13 cellular contexts compared by ENCODE assay signal in the genomic region with DNA sequence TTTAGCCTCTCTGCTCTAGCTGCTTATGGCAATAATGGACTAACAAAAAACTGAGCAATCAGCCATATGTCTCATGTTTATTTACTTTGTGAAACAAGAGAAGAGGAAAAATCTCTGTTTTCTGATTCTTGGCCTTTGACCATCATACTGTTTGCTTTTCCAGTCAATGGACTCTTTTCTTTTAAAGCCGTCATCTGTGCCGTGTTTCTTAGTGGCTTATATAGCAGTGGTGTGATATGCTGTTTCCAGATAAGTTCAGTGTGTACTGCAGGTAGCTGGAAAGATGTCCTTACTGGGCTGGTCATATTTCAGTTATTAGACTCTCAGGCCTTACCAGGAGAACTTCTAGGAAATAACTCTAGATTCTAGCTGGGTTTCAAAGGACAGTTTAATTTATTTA. TPM values are rescaled to one million over a fixed set of nuclear protein-coding genes. Genes with fewer than 3 reads are reported as not detected.
DNase-seq lines count a peak whose midpoint lies in the region; ATAC-seq and TF ChIP-seq lines count a peak whose summit lies in the region.
"Had no signal": no experiment of that assay in that cellular context is flagged by ENCODE, and none has a peak within 500 bp of the region (broad histone marks: within the 10 kb centered on the region; RNA-seq: fewer than 3 reads in every experiment).

No MANE protein-coding gene starts in this region.

- H3K27me3 Mint-ChIP-seq in type B pancreatic cell, result no peaks in the 10 kb centered on the region

- H3K4me2 ChIP-seq in Karpas-422 (ENCODE audit: low read depth, low read length, poor library complexity, severe bottlenecking), result no peak overlapping the region

- peak overlapping the region; percentile 32 for H3K27ac Mint-ChIP-seq in type B pancreatic cell

- no peaks in the 10 kb centered on the region for H3K36me3 ChIP-seq in Karpas-422 (ENCODE audit: insufficient read depth, low read length)
- H3K36me3 ChIP-seq: thyroid gland had no signal

- no peaks in the 10 kb centered on the region for H3K27me3 ChIP-seq in foreskin keratinocyte
- no peaks in the 10 kb centered on the region for H3K27me3 ChIP-seq in Karpas-422 (ENCODE audit: low read length)
- H3K27me3 ChIP-seq: sigmoid colon, thyroid gland had no signal

- H3K9me2 ChIP-seq in Karpas-422 (replicated peaks; ENCODE audit: insufficient read depth, low read length), result no peaks in the 10 kb centered on the region

- H3K4me3 ChIP-seq in Karpas-422 (ENCODE audit: low read length), result no peak overlapping the region
- H3K4me3 ChIP-seq: sigmoid colon, thyroid gland had no signal

- no peak overlapping the region for H2AFZ ChIP-seq in Karpas-422 (ENCODE audit: low read length)

- no peak overlapping the region for H3K4me3 Mint-ChIP-seq in type B pancreatic cell

- no peaks in the 10 kb centered on the region for H3K79me2 ChIP-seq in Karpas-422 (ENCODE audit: low read length)

- H3K36me3 Mint-ChIP-seq in type B pancreatic cell, result peaks cover 34% of the 10 kb centered on the region

- no peak for TF ChIP-seq CTCF in type B pancreatic cell (conservative IDR thresholded peaks at IDR 0.05)
- TF ChIP-seq CTCF in foreskin keratinocyte (conservative IDR thresholded peaks at IDR 0.05), result no peak

- H3K27ac ChIP-seq in foreskin keratinocyte (no peak overlapping the region), Karpas-422 (ENCODE audit: low read length) (no peak overlapping the region)
- H3K27ac ChIP-seq: sigmoid colon, thyroid gland had no signal

- peaks cover 35% of the 10 kb centered on the region for H3K4me1 Mint-ChIP-seq in type B pancreatic cell (ENCODE audit: unreplicated experiment)

- no peaks in the 10 kb centered on the region for H4K20me1 ChIP-seq in Karpas-422 (ENCODE audit: insufficient read depth, low read depth, low read length)

- H3K9me3 Mint-ChIP-seq in type B pancreatic cell, result no peaks in the 10 kb centered on the region

- H3K9ac ChIP-seq in Karpas-422 (ENCODE audit: low read length), result no peak overlapping the region

- DNase-seq in NCI-H2107 treated with DMSO at 0.1 percent for 48 hours (lab: John Stamatoyannopoulos, UW; ENCODE audit: unreplicated experiment), result peak; percentile 33
- no peak for DNase-seq in NCI-H2107 (lab: John Stamatoyannopoulos, UW)
- peak; percentile 36 for DNase-seq in NCI-H526 treated with DMSO at 0.1 percent for 48 hours (lab: John Stamatoyannopoulos, UW)
- peak; percentile 48 for DNase-seq in fibroblast of the conjunctiva (ENCODE audit: low read depth)
- no peak for DNase-seq in type B pancreatic cell (ENCODE audit: extremely low spot score, unreplicated experiment)
- no peak for DNase-seq in foreskin keratinocyte
- no peak for DNase-seq in Karpas-422
- DNase-seq in kidney glomerular epithelial cell (lab: John Stamatoyannopoulos, UW), result no peak
- DNase-seq: activated CD8-positive, alpha-beta memory T cell treated with anti-CD3 and anti-CD28 coated beads, Interleukin-2, amount 50 U/mL, for 4 hours; anterior cingulate cortex; sigmoid colon; thyroid gland had no signal

- no peaks in the 10 kb centered on the region for H3K9me3 ChIP-seq in Karpas-422 (ENCODE audit: low read length)
- H3K9me3 ChIP-seq: sigmoid colon, thyroid gland had no signal

- H3K4me1 ChIP-seq in foreskin keratinocyte, result no peaks in the 10 kb centered on the region
- peaks cover 9% of the 10 kb centered on the region for H3K4me1 ChIP-seq in Karpas-422 (ENCODE audit: low read length)

- no peak for ATAC-seq in foreskin keratinocyte
- ATAC-seq: Right ventricle myocardium inferior had no signal

RNA-seq across cellular contexts. Expression of gene TECTA, which starts 33.6 kb away (rescaled TPM):
- total RNA-seq in type B pancreatic cell (ENCODE audit: low replicate concordance) (0.86 and 2.3 TPM in 2 replicates), foreskin keratinocyte (0.10 and 0.11 TPM in 2 replicates)
- 0.01 and 0.03 TPM in 2 replicates for polyA plus RNA-seq in foreskin keratinocyte
- not detected in 2 replicates for total RNA-seq in Karpas-422 (2014; rRNA removed; shearing (Covaris generic); ENCODE audit: low replicate concordance)

RNA-seq across cellular contexts. Expression of gene TBCEL, which starts 43.6 kb away (rescaled TPM):
- 35.0 and 40.5 TPM in 2 replicates for total RNA-seq in type B pancreatic cell (ENCODE audit: low replicate concordance)
- 9.7 TPM in 2 replicates for total RNA-seq in foreskin keratinocyte
- polyA plus RNA-seq in foreskin keratinocyte, result 1.9 and 2.3 TPM in 2 replicates
- total RNA-seq in Karpas-422 (2014; rRNA removed; shearing (Covaris generic); ENCODE audit: low replicate concordance), result 3.3 and 7.0 TPM in 2 replicates

Comparison
In these comparisons a context has a peak if more than half of its experiments do, and no peak if none do; other contexts are left out.
1. DNase-seq: peak in NCI-H2107 treated with DMSO at 0.1 percent for 48 hours (single experiment), NCI-H526 treated with DMSO at 0.1 percent for 48 hours (single experiment) and fibroblast of the conjunctiva (single experiment); none in NCI-H2107 (single experiment), type B pancreatic cell (single experiment), foreskin keratinocyte (0 of 2), Karpas-422 (single experiment) and kidney glomerular epithelial cell (single experiment).